Comparison of ENCODE assay signal across 10 cellular contexts in the genomic region with DNA sequence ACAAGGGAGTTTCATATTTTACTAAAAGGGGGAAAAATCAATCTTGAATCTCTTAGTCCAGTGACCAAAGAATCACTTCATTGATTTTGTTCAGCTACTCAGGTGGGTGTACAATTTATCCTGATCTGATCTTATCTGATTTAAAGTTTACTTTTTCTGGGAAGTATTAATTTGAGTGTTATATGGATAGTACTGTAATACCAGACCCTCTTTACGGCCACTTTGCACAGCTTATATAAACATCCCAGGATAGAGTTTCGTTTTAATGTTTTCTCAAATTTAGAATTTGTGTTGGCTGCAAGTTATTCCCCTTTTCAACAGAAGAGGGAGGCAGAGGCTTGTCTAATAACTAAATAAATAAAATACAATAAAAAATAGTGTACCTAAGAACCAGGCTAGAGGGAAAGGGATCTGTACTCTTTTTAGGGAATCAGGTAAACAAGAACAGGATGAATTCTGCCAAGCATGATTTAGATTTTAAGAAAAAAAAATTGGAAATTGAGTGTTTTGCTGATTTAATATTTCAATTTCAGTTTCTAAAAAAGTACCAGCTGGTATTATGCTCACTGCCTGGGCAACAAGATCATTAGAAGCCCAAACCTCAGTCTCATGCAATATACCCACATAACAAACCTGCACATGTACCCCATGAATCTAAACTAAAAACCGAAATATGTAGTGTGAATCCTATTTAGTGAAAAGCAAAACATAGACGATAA.
DNase-seq lines count a peak whose midpoint lies in the region; ATAC-seq, FAIRE-seq and TF ChIP-seq lines count a peak whose summit lies in the region.
"Had no signal": no experiment of that assay in that cellular context is flagged by ENCODE, and none has a peak within 500 bp of the region (broad histone marks: within the 10 kb centered on the region; RNA-seq: fewer than 3 reads in every experiment).

No MANE protein-coding gene starts in this region.

- TF ChIP-seq RAD21 in A549 (conservative IDR thresholded peaks at IDR 0.05 in 1 of 2, IDR thresholded peaks at IDR 0.05 in 1 of 2), result peak; percentile 76 to 80

- H3K4me1 ChIP-seq in A549, result no peaks in the 10 kb centered on the region

- H3K9me3 ChIP-seq in A549, result no peaks in the 10 kb centered on the region

- H3K36me3 Mint-ChIP-seq in activated CD4-positive, alpha-beta memory T cell treated with anti-CD3 and anti-CD28 coated beads, Interleukin-2, amount 10 ng/mL, durations not matched to agents 7 days and 5 days (ENCODE audit: low read depth), result no peaks in the 10 kb centered on the region
- H3K36me3 Mint-ChIP-seq: activated naive CD8-positive, alpha-beta T cell treated with anti-CD3 and anti-CD28 coated beads for 36 hours had no signal

- POLR2A ChIA-PET in A549 (lab: Yijun Ruan, JAX), result no interaction called here
- POLR2A ChIA-PET in activated CD4-positive, alpha-beta memory T cell treated with anti-CD3 and anti-CD28 coated beads, Interleukin-2, amount 10 ng/mL, durations not matched to agents 7 days and 5 days (lab: Charles Lee), result no interaction called here

- peaks cover 4% of the 10 kb centered on the region for H3K27me3 Mint-ChIP-seq in activated CD4-positive, alpha-beta memory T cell treated with anti-CD3 and anti-CD28 coated beads, Interleukin-2, amount 10 ng/mL, durations not matched to agents 7 days and 5 days

- no peaks in the 10 kb centered on the region for H3K4me1 Mint-ChIP-seq in activated CD4-positive, alpha-beta memory T cell treated with anti-CD3 and anti-CD28 coated beads, Interleukin-2, amount 10 ng/mL, durations not matched to agents 7 days and 5 days
- H3K4me1 Mint-ChIP-seq: activated naive CD8-positive, alpha-beta T cell treated with anti-CD3 and anti-CD28 coated beads for 36 hours had no signal

- TF ChIP-seq EP300 in A549 (IDR thresholded peaks at IDR 0.05), result no peak

- no peak for TF ChIP-seq POLR2A in A549 (IDR thresholded peaks at IDR 0.05; ENCODE audit: low read length)

- peak; percentile 28 for FAIRE-seq in A549 (lab: Jason Lieb, UNC)

- H3K4me2 ChIP-seq in A549, result no peak overlapping the region

- TF ChIP-seq CTCF in A549 (IDR thresholded peaks at IDR 0.05), result peak; percentile 69

- H3K27ac Mint-ChIP-seq in activated CD4-positive, alpha-beta memory T cell treated with anti-CD3 and anti-CD28 coated beads, Interleukin-2, amount 10 ng/mL, durations not matched to agents 7 days and 5 days, result no peak overlapping the region
- H3K27ac Mint-ChIP-seq: activated naive CD8-positive, alpha-beta T cell treated with anti-CD3 and anti-CD28 coated beads for 36 hours had no signal

- H3K9me3 Mint-ChIP-seq in activated CD4-positive, alpha-beta memory T cell treated with anti-CD3 and anti-CD28 coated beads, Interleukin-2, amount 10 ng/mL, durations not matched to agents 7 days and 5 days, result no peaks in the 10 kb centered on the region
- H3K9me3 Mint-ChIP-seq: activated naive CD8-positive, alpha-beta T cell treated with anti-CD3 and anti-CD28 coated beads for 36 hours had no signal

- WGBS in A549 (ENCODE audit: missing lambda C conversion rate), result 23% methylated on average over 4 of the region's 4 CpGs

- CTCF ChIA-PET in A549 (lab: Yijun Ruan, JAX), result interaction anchor here (0.6 to 2.4 kb wide), 11 partner anchors 9 to 1741 kb away, joined by 3 to 15 read pairs (median 4); no protein-coding TSS in a partner anchor
- CTCF ChIA-PET in activated CD4-positive, alpha-beta memory T cell treated with anti-CD3 and anti-CD28 coated beads, Interleukin-2, amount 10 ng/mL, durations not matched to agents 7 days and 5 days (lab: Charles Lee), result interaction anchor here (0.7 kb wide), 1 partner anchor 8 kb away, joined by 3 read pairs; no protein-coding TSS in a partner anchor

- DNase-seq in A549 (ENCODE audit: low read depth in 1 of 2, low spot score in 1 of 2), result peak in 1 of 2 experiments; percentile 17
- DNase-seq in H4 (ENCODE audit: low spot score), result peak; percentile 8
- DNase-seq in RPMI7951 (ENCODE audit: low read depth), result peak; percentile 9
- DNase-seq in glomerular visceral epithelial cell (ENCODE audit: extremely low spot score), result peak; percentile 38
- DNase-seq in SHP77 (lab: John Stamatoyannopoulos, UW), result no peak
- DNase-seq in activated CD4-positive, alpha-beta memory T cell treated with anti-CD3 and anti-CD28 coated beads, Interleukin-2, amount 10 ng/mL, durations not matched to agents 7 days and 5 days, result no peak
- DNase-seq: activated naive CD8-positive, alpha-beta T cell treated with anti-CD3 and anti-CD28 coated beads for 36 hours; posterior cingulate gyrus had no signal

- H3K4me3 Mint-ChIP-seq in activated CD4-positive, alpha-beta memory T cell treated with anti-CD3 and anti-CD28 coated beads, Interleukin-2, amount 10 ng/mL, durations not matched to agents 7 days and 5 days, result no peak overlapping the region
- H3K4me3 Mint-ChIP-seq: activated naive CD8-positive, alpha-beta T cell treated with anti-CD3 and anti-CD28 coated beads for 36 hours had no signal

- H3K4me3 ChIP-seq in A549, result no peak overlapping the region

- peak in 1 of 2 experiments; percentile 42; a peak in 2 of 6 replicates for ATAC-seq in A549
- no peak for ATAC-seq in GM18511 (IDR thresholded peaks at IDR 0.05; ENCODE audit: unreplicated experiment)
- ATAC-seq in HG03442 (IDR thresholded peaks at IDR 0.05; ENCODE audit: unreplicated experiment), result no peak

- no peak overlapping the region for H3K27ac ChIP-seq in A549

TF ChIP-seq in A549, 52 proteins besides CTCF, POLR2A, EP300 and RAD21:
- no peak for TF ChIP-seq CBX2 (IDR thresholded peaks at IDR 0.05; ENCODE audit: borderline replicate concordance, low read depth)
- no peak for TF ChIP-seq ZFP36 (IDR thresholded peaks at IDR 0.05; ENCODE audit: borderline replicate concordance, partially characterized antibody)
- no peak for TF ChIP-seq JUNB (IDR thresholded peaks at IDR 0.05)
- no peak for TF ChIP-seq KDM1A (IDR thresholded peaks at IDR 0.05; ENCODE audit: low read depth)
- peak; percentile 59 for TF ChIP-seq SMC3 (IDR thresholded peaks at IDR 0.05)
- TF ChIP-seq E2F6 (IDR thresholded peaks at IDR 0.05; ENCODE audit: borderline replicate concordance, low read depth), result no peak
- TF ChIP-seq, protein P1, sequence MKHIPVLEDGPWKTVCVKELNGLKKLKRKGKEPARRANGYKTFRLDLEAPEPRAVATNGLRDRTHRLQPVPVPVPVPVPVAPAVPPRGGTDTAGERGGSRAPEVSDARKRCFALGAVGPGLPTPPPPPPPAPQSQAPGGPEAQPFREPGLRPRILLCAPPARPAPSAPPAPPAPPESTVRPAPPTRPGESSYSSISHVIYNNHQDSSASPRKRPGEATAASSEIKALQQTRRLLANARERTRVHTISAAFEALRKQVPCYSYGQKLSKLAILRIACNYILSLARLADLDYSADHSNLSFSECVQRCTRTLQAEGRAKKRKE (CRISPR knock-in tag; IDR thresholded peaks at IDR 0.05; ENCODE audit: low read depth), result no peak
- no peak for TF ChIP-seq EHF (CRISPR knock-in tag; IDR thresholded peaks at IDR 0.05)

Comparison
In these comparisons a context has a peak if more than half of its experiments do, and no peak if none do; other contexts are left out.
1. DNase-seq: peak in H4 (single experiment), RPMI7951 (single experiment) and glomerular visceral epithelial cell (single experiment); none in SHP77 (0 of 2) and activated CD4-positive, alpha-beta memory T cell treated with anti-CD3 and anti-CD28 coated beads, Interleukin-2, amount 10 ng/mL, durations not matched to agents 7 days and 5 days (single experiment).